Comparison of ENCODE assay signal across 11 cellular contexts in the genomic region with DNA sequence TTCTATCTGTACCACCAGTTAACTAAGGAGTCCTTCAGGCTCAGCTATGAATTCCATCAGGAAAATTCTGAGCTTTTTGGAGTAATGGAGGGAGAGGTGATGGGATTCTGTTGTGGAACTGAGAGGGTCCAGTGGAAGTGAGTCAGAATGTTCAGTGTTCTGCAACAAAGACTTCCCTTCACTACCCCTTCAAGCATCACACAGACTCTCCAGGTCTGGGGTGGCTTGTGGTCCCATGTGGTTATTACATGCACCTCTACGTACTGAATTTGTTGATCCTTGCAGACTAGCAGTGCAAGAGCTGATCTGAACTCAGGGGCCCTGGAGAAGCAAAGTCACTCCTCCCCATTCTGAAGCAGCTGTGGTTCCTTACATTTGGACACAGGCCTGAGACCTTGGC.
DNase-seq lines count a peak whose midpoint lies in the region; ATAC-seq, FAIRE-seq and TF ChIP-seq lines count a peak whose summit lies in the region.
"Had no signal": no experiment of that assay in that cellular context is flagged by ENCODE, and none has a peak within 500 bp of the region (broad histone marks: within the 10 kb centered on the region; RNA-seq: fewer than 3 reads in every experiment).

No MANE protein-coding gene starts in this region.

- H4K12ac ChIP-seq in trophoblast cell (ENCODE audit: low read depth, low read length): no peak overlapping the region

- DNase-seq in H54 (ENCODE audit: insufficient read length, low spot score) (no peak), trophoblast cell (no peak), H7 (no peak), WERI-Rb-1 (no peak), NCI-H345 (lab: John Stamatoyannopoulos, UW) (no peak)
- DNase-seq: gastrocnemius medialis, kidney, testis had no signal

- H2BK12ac ChIP-seq in trophoblast cell (ENCODE audit: low read length): peak overlapping the region; percentile 28

- no peaks in the 10 kb centered on the region for H3K79me1 ChIP-seq in trophoblast cell (ENCODE audit: low read length)

- no peaks in the 10 kb centered on the region for H3K27me3 ChIP-seq in trophoblast cell (ENCODE audit: insufficient read depth, low read length)
- H3K27me3 ChIP-seq in H7 (ENCODE audit: control insufficient read depth, insufficient read depth, low read length): no peaks in the 10 kb centered on the region
- H3K27me3 ChIP-seq in WERI-Rb-1 (ENCODE audit: insufficient read depth, low read depth, severe bottlenecking): no peaks in the 10 kb centered on the region
- H3K27me3 ChIP-seq: gastrocnemius medialis, testis had no signal

- no peak overlapping the region for H3K4me2 ChIP-seq in trophoblast cell (ENCODE audit: low read length)

- H3K4me1 ChIP-seq in trophoblast cell (ENCODE audit: control insufficient read depth in 1 of 2, insufficient read depth in 2 of 2, low read length in 2 of 2): no peaks in the 10 kb centered on the region
- H3K4me1 ChIP-seq: gastrocnemius medialis, testis had no signal

- no peak overlapping the region for H3K9ac ChIP-seq in trophoblast cell (ENCODE audit: low read length)

- no peak overlapping the region for H3K4me3 ChIP-seq in trophoblast cell (ENCODE audit: low read depth, low read length)
- no peak overlapping the region for H3K4me3 ChIP-seq in H7 (ENCODE audit: insufficient read depth, low read depth, low read length)
- no peak overlapping the region for H3K4me3 ChIP-seq in WERI-Rb-1 (ENCODE audit: low read depth, low read length)
- H3K4me3 ChIP-seq: gastrocnemius medialis, testis had no signal

- TF ChIP-seq POLR2A in H54 (IDR thresholded peaks at IDR 0.05; ENCODE audit: low read depth, low read length): no peak

- no peak overlapping the region for H3K23ac ChIP-seq in trophoblast cell (ENCODE audit: low read length)

- no peak overlapping the region for H4K91ac ChIP-seq in trophoblast cell (ENCODE audit: low read depth, low read length)

- H3K27ac ChIP-seq in trophoblast cell (ENCODE audit: low read depth, low read length) (no peak overlapping the region), WERI-Rb-1 (no peak overlapping the region)
- H3K27ac ChIP-seq: gastrocnemius medialis, testis had no signal

- H3K4ac ChIP-seq in trophoblast cell (ENCODE audit: low read depth, low read length): no peak overlapping the region

- H3K36me3 ChIP-seq in trophoblast cell (ENCODE audit: control insufficient read depth in 1 of 2, insufficient read depth in 2 of 2, low read length in 2 of 2) (no peaks in the 10 kb centered on the region), H7 (replicated peaks; ENCODE audit: control insufficient read depth, insufficient read depth, low read length) (no peaks in the 10 kb centered on the region), WERI-Rb-1 (no peaks in the 10 kb centered on the region)
- H3K36me3 ChIP-seq: gastrocnemius medialis had no signal

- H2AK5ac ChIP-seq in trophoblast cell (ENCODE audit: low read length): no peak overlapping the region

- no CpG with 5 or more reads among the region's 1 CpG for WGBS in trophoblast cell (ENCODE audit: extremely low coverage, insufficient coverage, insufficient read length)

- no peak for TF ChIP-seq CTCF in WERI-Rb-1 (IDR thresholded peaks at IDR 0.05; ENCODE audit: low read depth, low read length)

- no peak overlapping the region for H4K8ac ChIP-seq in trophoblast cell (ENCODE audit: low read depth, low read length)

- FAIRE-seq in H54 (lab: Jason Lieb, UNC): peak; percentile 48
- FAIRE-seq: kidney had no signal

- no peak overlapping the region for H2BK120ac ChIP-seq in trophoblast cell (ENCODE audit: insufficient read depth, low read length, poor library complexity)

- H3K14ac ChIP-seq in trophoblast cell (ENCODE audit: low read length): no peak overlapping the region

- no peak overlapping the region for H2AFZ ChIP-seq in trophoblast cell (ENCODE audit: insufficient read depth, low read length, poor library complexity)

- no peaks in the 10 kb centered on the region for H3K9me3 ChIP-seq in trophoblast cell (ENCODE audit: insufficient read depth, low read depth, low read length)
- peaks cover 7% of the 10 kb centered on the region for H3K9me3 ChIP-seq in WERI-Rb-1 (ENCODE audit: severe bottlenecking)
- H3K9me3 ChIP-seq: gastrocnemius medialis, testis had no signal

- ATAC-seq in GM19043 (IDR thresholded peaks at IDR 0.05; ENCODE audit: low read depth, unreplicated experiment) (peak; percentile 87), HG03342 (IDR thresholded peaks at IDR 0.05; ENCODE audit: unreplicated experiment) (peak; percentile 94), HG03432 (IDR thresholded peaks at IDR 0.05; ENCODE audit: unreplicated experiment) (no peak)
- ATAC-seq: gastrocnemius medialis had no signal

- H3K18ac ChIP-seq in trophoblast cell (ENCODE audit: low read length): no peak overlapping the region

- H3K79me2 ChIP-seq in trophoblast cell (ENCODE audit: control insufficient read depth, insufficient read depth, low read length, poor library complexity): no peaks in the 10 kb centered on the region

- no peak overlapping the region for H2BK5ac ChIP-seq in trophoblast cell (ENCODE audit: low read depth, low read length, poor library complexity)
